8 cellular contexts compared by ENCODE assay signal in genomic region chr17:76264425-76264754, GRCh38. TPM values are rescaled to one million over a fixed set of nuclear protein-coding genes. Genes with fewer than 3 reads are reported as not detected.
DNase-seq lines count a peak whose midpoint lies in the region; ATAC-seq and TF ChIP-seq lines count a peak whose summit lies in the region.

No MANE protein-coding gene starts in this region.

- DNase-seq in CD4-positive, alpha-beta memory T cell: peak in 1 of 5 donors; percentile 42
- DNase-seq in body of pancreas (no peak), nephron progenitor cell (no peak), MV-4-11 (lab: John Stamatoyannopoulos, UW) (no peak), OCI-M2 (lab: John Stamatoyannopoulos, UW; ENCODE audit: unreplicated experiment) (no peak)

- H3K27me3 Mint-ChIP-seq in CD4-positive, alpha-beta memory T cell: no peaks in the 10 kb centered on the region
- H3K27me3 Mint-ChIP-seq in nephron progenitor cell (ENCODE audit: low read depth, poor library complexity): peaks cover 8% of the 10 kb centered on the region

- intact Hi-C loops in CD4-positive, alpha-beta memory T cell (cut with micrococcal nuclease): loop anchor here (1.0 to 10.0 kb wide), 3 partner anchors 18 to 360 kb away; partner anchors contain the start of gene MRPL38
- intact Hi-C loops in body of pancreas (cut with DNase I): no loop called here

- WGBS in body of pancreas, 2 donors: 35 to 39% methylated on average over 9 of the region's 9 CpGs

- TF ChIP-seq CTCF in body of pancreas (IDR thresholded peaks at IDR 0.05): no peak
- TF ChIP-seq CTCF in nephron progenitor cell (IDR thresholded peaks at IDR 0.05): no peak

- H3K4me3 Mint-ChIP-seq in CD4-positive, alpha-beta memory T cell: peak overlapping the region; percentile 48 to 84 (median 81)
- peak overlapping the region; percentile 72 for H3K4me3 Mint-ChIP-seq in nephron progenitor cell

- H3K36me3 ChIP-seq in CD4-positive, alpha-beta memory T cell (ENCODE audit: insufficient read depth, low read length): peaks cover 14% of the 10 kb centered on the region
- H3K36me3 ChIP-seq in body of pancreas (replicated peaks in 1 of 2; ENCODE audit: insufficient read depth in 1 of 2, low read depth in 2 of 2): no peaks in the 10 kb centered on the region

- H3K9me3 Mint-ChIP-seq in CD4-positive, alpha-beta memory T cell: no peaks in the 10 kb centered on the region
- no peaks in the 10 kb centered on the region for H3K9me3 Mint-ChIP-seq in nephron progenitor cell

- no peaks in the 10 kb centered on the region for H3K9me3 ChIP-seq in CD4-positive, alpha-beta memory T cell (ENCODE audit: control insufficient read depth in 1 of 2, low read length in 2 of 2)
- H3K9me3 ChIP-seq in body of pancreas: no peaks in the 10 kb centered on the region

- CTCF ChIA-PET in CD4-positive, alpha-beta memory T cell (lab: Charles Lee; ENCODE audit: partially characterized antibody): interaction anchor here (0.6 to 3.7 kb wide), 13 partner anchors 8 to 141 kb away, joined by 3 to 27 read pairs (median 6); no protein-coding TSS in a partner anchor

- no peak for TF ChIP-seq POLR2A in body of pancreas (IDR thresholded peaks at IDR 0.05)

- peak overlapping the region; percentile 87 to 96 (median 90) for H3K27ac Mint-ChIP-seq in CD4-positive, alpha-beta memory T cell
- H3K27ac Mint-ChIP-seq in nephron progenitor cell: no peak overlapping the region

- no peaks in the 10 kb centered on the region for H3K27me3 ChIP-seq in CD4-positive, alpha-beta memory T cell (ENCODE audit: insufficient read depth, low read length)
- no peaks in the 10 kb centered on the region for H3K27me3 ChIP-seq in body of pancreas

- H3K4me1 Mint-ChIP-seq in CD4-positive, alpha-beta memory T cell: peaks cover 31 to 63% (median 47%) of the 10 kb centered on the region in 4 donors
- peaks cover 65% of the 10 kb centered on the region for H3K4me1 Mint-ChIP-seq in nephron progenitor cell

- peak overlapping the region; percentile 82 for H3K27ac ChIP-seq in CD4-positive, alpha-beta memory T cell (ENCODE audit: low read depth, low read length)
- H3K27ac ChIP-seq in body of pancreas: peak overlapping the region; percentile 62 to 94 (median 94)

- peaks cover 12 to 31% of the 10 kb centered on the region in 2 donors for H3K36me3 Mint-ChIP-seq in CD4-positive, alpha-beta memory T cell
- peaks cover 9% of the 10 kb centered on the region for H3K36me3 Mint-ChIP-seq in nephron progenitor cell (ENCODE audit: low read depth)

- ATAC-seq in HG03066 (IDR thresholded peaks at IDR 0.05; ENCODE audit: low read depth, unreplicated experiment): peak; percentile 2
- no peak for ATAC-seq in body of pancreas
- no peak for ATAC-seq in GM21786 (IDR thresholded peaks at IDR 0.05; ENCODE audit: unreplicated experiment)
- ATAC-seq in HG03521 (IDR thresholded peaks at IDR 0.05; ENCODE audit: unreplicated experiment): no peak

- POLR2A ChIA-PET in CD4-positive, alpha-beta memory T cell (lab: Charles Lee; ENCODE audit: partially characterized antibody): interaction anchor here (0.7 to 18.5 kb wide), 25 partner anchors 10 to 420 kb away, joined by 3 to 620 read pairs (median 7); partner anchors contain the start of genes EXOC7, FOXJ1, PRPSAP1 and RNF157

- H3K4me3 ChIP-seq in CD4-positive, alpha-beta memory T cell (ENCODE audit: low read length in 2 of 2): peak overlapping the region; percentile 9 to 20
- no peak overlapping the region for H3K4me3 ChIP-seq in body of pancreas

- H3K4me1 ChIP-seq in CD4-positive, alpha-beta memory T cell (ENCODE audit: insufficient read depth, low read length): peaks cover 51% of the 10 kb centered on the region
- H3K4me1 ChIP-seq in body of pancreas: peaks cover 85% of the 10 kb centered on the region

RNA-seq across cellular contexts. Expression of gene UBALD2, which starts 0.8 kb away (rescaled TPM):
- 100 to 1,000 TPM; 101 to 103 TPM for total RNA-seq in CD4-positive, alpha-beta memory T cell
- polyA plus RNA-seq in CD4-positive, alpha-beta memory T cell: 10 to 100 TPM in 1 of 2 donors, 1 to 10 TPM in 1; 6.2 to 11.1 TPM
- total RNA-seq in body of pancreas: 1 to 10 TPM; 4.2 to 7.3 TPM

RNA-seq across cellular contexts. Expression of gene RNF157, which starts 24.1 kb away (rescaled TPM):
- 10 to 100 TPM; 19.5 to 22.5 TPM for total RNA-seq in CD4-positive, alpha-beta memory T cell
- polyA plus RNA-seq in CD4-positive, alpha-beta memory T cell: 10 to 100 TPM in 1 of 2 donors, 1 to 10 TPM in 1; 4.0 to 20.5 TPM
- total RNA-seq in body of pancreas: 10 to 100 TPM in 1 of 2 donors, 1 to 10 TPM in 1; 4.7 to 29.3 TPM

RNA-seq across cellular contexts. Expression of gene QRICH2, which starts 43.7 kb away (rescaled TPM):
- 1 to 10 TPM; 5.3 to 5.5 TPM for total RNA-seq in CD4-positive, alpha-beta memory T cell
- under 1 TPM; 0.21 to 0.52 TPM for polyA plus RNA-seq in CD4-positive, alpha-beta memory T cell
- 1 to 10 TPM in 1 of 2 donors, under 1 TPM in 1; 0.66 to 1.6 TPM for total RNA-seq in body of pancreas

Comparison
In these comparisons a context has a peak if more than half of its experiments do, and no peak if none do; other contexts are left out.
1. H3K4me3 ChIP-seq: peak in CD4-positive, alpha-beta memory T cell (2 of 2); none in body of pancreas (0 of 2).
2. RNA of gene UBALD2, which starts 0.8 kb away (total RNA-seq): 101 to 103 TPM in CD4-positive, alpha-beta memory T cell; 4.2 to 7.3 TPM in body of pancreas; every median in the first group is over 10 times any median in the second.